In the genomic region with DNA sequence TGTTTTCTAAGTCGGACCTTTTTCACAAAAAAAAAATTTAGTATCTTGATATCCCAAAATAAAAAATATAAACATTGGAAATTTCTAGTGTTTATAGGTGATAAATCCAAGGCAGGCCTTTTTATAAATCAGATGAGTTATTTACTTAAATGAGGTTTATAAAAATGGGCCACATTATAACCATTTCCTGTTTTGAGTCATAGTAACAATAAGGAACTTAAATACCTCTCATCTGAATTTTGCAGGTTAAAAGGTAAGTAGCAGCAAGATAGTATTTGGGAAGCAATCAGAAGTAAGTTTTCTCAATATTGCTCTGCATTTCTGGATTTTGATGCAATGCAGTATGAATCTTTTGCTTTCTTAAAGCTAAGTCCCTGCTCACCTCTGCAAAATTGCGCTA, we compare ENCODE assay signal across 1 cellular context.
TF ChIP-seq lines count a peak whose summit lies in the region.

No MANE protein-coding gene starts in this region.

TF ChIP-seq in neural cell, 6 proteins besides CTCF, POLR2A, EP300 and RAD21 (continued from another document):
- TF ChIP-seq, protein P1, sequence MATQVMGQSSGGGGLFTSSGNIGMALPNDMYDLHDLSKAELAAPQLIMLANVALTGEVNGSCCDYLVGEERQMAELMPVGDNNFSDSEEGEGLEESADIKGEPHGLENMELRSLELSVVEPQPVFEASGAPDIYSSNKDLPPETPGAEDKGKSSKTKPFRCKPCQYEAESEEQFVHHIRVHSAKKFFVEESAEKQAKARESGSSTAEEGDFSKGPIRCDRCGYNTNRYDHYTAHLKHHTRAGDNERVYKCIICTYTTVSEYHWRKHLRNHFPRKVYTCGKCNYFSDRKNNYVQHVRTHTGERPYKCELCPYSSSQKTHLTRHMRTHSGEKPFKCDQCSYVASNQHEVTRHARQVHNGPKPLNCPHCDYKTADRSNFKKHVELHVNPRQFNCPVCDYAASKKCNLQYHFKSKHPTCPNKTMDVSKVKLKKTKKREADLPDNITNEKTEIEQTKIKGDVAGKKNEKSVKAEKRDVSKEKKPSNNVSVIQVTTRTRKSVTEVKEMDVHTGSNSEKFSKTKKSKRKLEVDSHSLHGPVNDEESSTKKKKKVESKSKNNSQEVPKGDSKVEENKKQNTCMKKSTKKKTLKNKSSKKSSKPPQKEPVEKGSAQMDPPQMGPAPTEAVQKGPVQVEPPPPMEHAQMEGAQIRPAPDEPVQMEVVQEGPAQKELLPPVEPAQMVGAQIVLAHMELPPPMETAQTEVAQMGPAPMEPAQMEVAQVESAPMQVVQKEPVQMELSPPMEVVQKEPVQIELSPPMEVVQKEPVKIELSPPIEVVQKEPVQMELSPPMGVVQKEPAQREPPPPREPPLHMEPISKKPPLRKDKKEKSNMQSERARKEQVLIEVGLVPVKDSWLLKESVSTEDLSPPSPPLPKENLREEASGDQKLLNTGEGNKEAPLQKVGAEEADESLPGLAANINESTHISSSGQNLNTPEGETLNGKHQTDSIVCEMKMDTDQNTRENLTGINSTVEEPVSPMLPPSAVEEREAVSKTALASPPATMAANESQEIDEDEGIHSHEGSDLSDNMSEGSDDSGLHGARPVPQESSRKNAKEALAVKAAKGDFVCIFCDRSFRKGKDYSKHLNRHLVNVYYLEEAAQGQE (IDR thresholded peaks at IDR 0.05; ENCODE audit: borderline replicate concordance), result no peak
- TF ChIP-seq EZH2 (IDR thresholded peaks at IDR 0.05; ENCODE audit: borderline replicate concordance, insufficient read depth, low read length, poor library complexity, severe bottlenecking), result no peak
